In the genomic region with DNA sequence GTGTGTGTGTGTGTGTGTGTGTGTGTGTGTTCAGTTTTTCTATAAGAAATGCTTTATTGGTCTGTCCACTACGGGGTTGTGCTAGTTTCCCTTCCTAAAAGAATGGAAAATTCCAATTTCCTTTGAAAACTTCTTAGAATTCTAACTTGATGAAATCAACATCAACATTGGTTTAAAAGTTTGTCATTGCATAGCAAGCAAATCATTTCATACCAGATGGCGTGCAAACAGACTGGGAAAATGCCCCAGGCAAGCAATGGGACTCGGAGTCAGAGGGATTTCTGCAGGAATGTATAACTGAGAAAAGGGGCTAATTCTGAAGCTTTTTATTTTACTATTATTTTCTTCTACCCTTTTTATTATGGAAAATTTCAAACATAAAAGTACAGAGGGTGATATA, we compare ENCODE assay signal across 24 cellular contexts. TPM values are rescaled to one million over a fixed set of nuclear protein-coding genes. Genes with fewer than 3 reads are reported as not detected.
DNase-seq lines count a peak whose midpoint lies in the region; ATAC-seq lines count a peak whose summit lies in the region.
"Had no signal": no experiment of that assay in that cellular context is flagged by ENCODE, and none has a peak within 500 bp of the region (broad histone marks: within the 10 kb centered on the region; RNA-seq: fewer than 3 reads in every experiment).

No MANE protein-coding gene starts in this region.

- DNase-seq in AG20443 (ENCODE audit: low spot score) (peak; percentile 75), H4 (ENCODE audit: low spot score) (peak; percentile 20), amniotic stem cell (lab: John Stamatoyannopoulos, UW) (peak; percentile 89), iris pigment epithelial cell (ENCODE audit: low read depth) (peak; percentile 19), NCI-H2196 (lab: John Stamatoyannopoulos, UW; ENCODE audit: unreplicated experiment) (no peak), NCI-H2107 treated with DMSO at 0.1 percent for 48 hours (lab: John Stamatoyannopoulos, UW; ENCODE audit: unreplicated experiment) (no peak)
- no peak for DNase-seq in activated naive CD4-positive, alpha-beta T cell (lab: John Stamatoyannopoulos, UW)
- DNase-seq: activated CD4-positive, alpha-beta T cell treated with anti-CD3 and anti-CD28 coated beads, Interleukin-2, amount 50 U/mL, for 4 hours; activated CD8-positive, alpha-beta memory T cell treated with anti-CD3 and anti-CD28 coated beads, Interleukin-2, amount 10 ng/mL, durations not matched to agents 7 days and 5 days; activated gamma-delta T cell treated with Interleukin-2 at 50 U/mL for 16 hours; activated T-cell treated with anti-CD3 and anti-CD28 coated beads, Interleukin-2, amount 50 U/mL, for 4 hours; CD4-positive, alpha-beta memory T cell; central memory CD4-positive, alpha-beta T cell; hypothalamus; immature natural killer cell; NCI-H1092; NCI-H1694; retina; stimulated activated naive CD4-positive, alpha-beta T cell; upper lobe of left lung had no signal

- ATAC-seq in HG02678 (IDR thresholded peaks at IDR 0.05; ENCODE audit: unreplicated experiment): no peak
- ATAC-seq: activated CD4-positive, CD25-positive, alpha-beta regulatory T cell treated with anti-CD3 and anti-CD28 coated beads, Interleukin-2, amount 50 U/mL, for 24 hours; activated CD8-positive, alpha-beta memory T cell treated with anti-CD3 and anti-CD28 coated beads, Interleukin-2, amount 10 ng/mL, durations not matched to agents 7 days and 5 days; activated T-cell treated with anti-CD3 and anti-CD28 coated beads, Interleukin-2, amount 50 U/mL, for 4 hours; K562; SK-N-SH treated with all-trans-retinoic acid at 6 μM for 48 hours had no signal

RNA-seq across cellular contexts. Expression of a gene that starts 13.1 kb away (rescaled TPM):
- 27.5 and 36.3 TPM in 2 replicates for total RNA-seq in H4 (2014; rRNA removed; shearing (Covaris generic))

Comparison
In these comparisons a context has a peak if more than half of its experiments do, and no peak if none do; other contexts are left out.
1. DNase-seq: peak in AG20443 (single experiment), H4 (single experiment), amniotic stem cell (single experiment) and iris pigment epithelial cell (single experiment); none in NCI-H2196 (single experiment), NCI-H2107 treated with DMSO at 0.1 percent for 48 hours (single experiment) and activated naive CD4-positive, alpha-beta T cell (0 of 4).